Comparison of ENCODE assay signal across 8 cellular contexts in genomic region chr15:65804252-65804931, GRCh38. TPM values are rescaled to one million over a fixed set of nuclear protein-coding genes. Genes with fewer than 3 reads are reported as not detected.
DNase-seq lines count a peak whose midpoint lies in the region; ATAC-seq and TF ChIP-seq lines count a peak whose summit lies in the region.

No MANE protein-coding gene starts in this region.

- no peaks in the 10 kb centered on the region for H4K20me1 ChIP-seq in hepatocyte (ENCODE audit: insufficient read depth, poor library complexity, severe bottlenecking)

- peak overlapping the region; percentile 69 for H3K27ac Mint-ChIP-seq in activated naive CD4-positive, alpha-beta T cell treated with anti-CD3 and anti-CD28 coated beads, Interleukin-2, amount 50 U/mL, for 24 hours
- H3K27ac Mint-ChIP-seq in T-helper 17 cell, result peak overlapping the region; percentile 9

- H3K27me3 ChIP-seq in hepatocyte, result no peaks in the 10 kb centered on the region

- TF ChIP-seq CTCF in hepatocyte (IDR thresholded peaks at IDR 0.05; ENCODE audit: poor library complexity), result no peak

- no peaks in the 10 kb centered on the region for H3K9me3 ChIP-seq in T-helper 17 cell (ENCODE audit: control insufficient read depth, low read length, poor library complexity, severe bottlenecking)
- H3K9me3 ChIP-seq in hepatocyte (ENCODE audit: low read depth), result no peaks in the 10 kb centered on the region

- H2AFZ ChIP-seq in hepatocyte, result no peak overlapping the region

- no peaks in the 10 kb centered on the region for H3K79me2 ChIP-seq in hepatocyte

- H3K4me2 ChIP-seq in hepatocyte, result no peak overlapping the region

- H3K27ac ChIP-seq in hepatocyte (peak overlapping the region; percentile 22), substantia nigra (ENCODE audit: low read depth, low read length, poor library complexity, severe bottlenecking) (no peak overlapping the region)

- peaks cover 31% of the 10 kb centered on the region for H3K4me1 Mint-ChIP-seq in activated naive CD4-positive, alpha-beta T cell treated with anti-CD3 and anti-CD28 coated beads, Interleukin-2, amount 50 U/mL, for 24 hours
- peaks cover 4% of the 10 kb centered on the region for H3K4me1 Mint-ChIP-seq in T-helper 17 cell

- no peaks in the 10 kb centered on the region for H3K27me3 Mint-ChIP-seq in activated naive CD4-positive, alpha-beta T cell treated with anti-CD3 and anti-CD28 coated beads, Interleukin-2, amount 50 U/mL, for 24 hours
- no peaks in the 10 kb centered on the region for H3K27me3 Mint-ChIP-seq in T-helper 17 cell

- no peaks in the 10 kb centered on the region for H3K9me3 Mint-ChIP-seq in activated naive CD4-positive, alpha-beta T cell treated with anti-CD3 and anti-CD28 coated beads, Interleukin-2, amount 50 U/mL, for 24 hours

- no peak overlapping the region for H3K4me3 Mint-ChIP-seq in activated naive CD4-positive, alpha-beta T cell treated with anti-CD3 and anti-CD28 coated beads, Interleukin-2, amount 50 U/mL, for 24 hours
- H3K4me3 Mint-ChIP-seq in T-helper 17 cell, result no peak overlapping the region

- H3K9me2 ChIP-seq in hepatocyte (replicated peaks; ENCODE audit: insufficient read depth), result no peaks in the 10 kb centered on the region

- H3K4me3 ChIP-seq in hepatocyte, result no peak overlapping the region

- DNase-seq in activated naive CD4-positive, alpha-beta T cell treated with anti-CD3 and anti-CD28 coated beads, Interleukin-2, amount 50 U/mL, for 16 hours, result no peak
- DNase-seq in T-helper 17 cell, result no peak
- DNase-seq in hepatocyte (ENCODE audit: low spot score), result peak; percentile 29
- DNase-seq in superior temporal gyrus (ENCODE audit: extremely low spot score), result peak; percentile 11
- DNase-seq in NCI-H748 treated with DMSO at 0.1 percent for 48 hours (lab: John Stamatoyannopoulos, UW), result no peak
- DNase-seq in substantia nigra (lab: John Stamatoyannopoulos, UW), result no peak
- DNase-seq in AG08396 (ENCODE audit: low spot score), result no peak

- WGBS in hepatocyte (ENCODE audit: low lambda C conversion rate, missing lambda C conversion rate), result 69% methylated on average over 1 of the region's 1 CpG

- H3K36me3 ChIP-seq in hepatocyte (replicated peaks; ENCODE audit: insufficient read depth, low read depth), result no peaks in the 10 kb centered on the region

- no peak for ATAC-seq in T-helper 17 cell

- no peaks in the 10 kb centered on the region for H3K4me1 ChIP-seq in hepatocyte (ENCODE audit: insufficient read depth)

- H3K36me3 Mint-ChIP-seq in activated naive CD4-positive, alpha-beta T cell treated with anti-CD3 and anti-CD28 coated beads, Interleukin-2, amount 50 U/mL, for 24 hours, result no peaks in the 10 kb centered on the region
- H3K36me3 Mint-ChIP-seq in T-helper 17 cell (ENCODE audit: low read depth), result no peaks in the 10 kb centered on the region

RNA-seq across cellular contexts. Expression of gene DENND4A, which starts 12.3 kb away (rescaled TPM):
- 10 to 100 TPM; 63.5 to 71.7 TPM for total RNA-seq in T-helper 17 cell
- total RNA-seq in hepatocyte, result 19.7 and 20.7 TPM in 2 replicates
- polyA plus RNA-seq in hepatocyte, result 3.2 and 3.9 TPM in 2 replicates

Comparison
In these comparisons a context has a peak if more than half of its experiments do, and no peak if none do; other contexts are left out.
1. DNase-seq: peak in hepatocyte (single experiment) and superior temporal gyrus (single experiment); none in activated naive CD4-positive, alpha-beta T cell treated with anti-CD3 and anti-CD28 coated beads, Interleukin-2, amount 50 U/mL, for 16 hours (single experiment), T-helper 17 cell (0 of 3), NCI-H748 treated with DMSO at 0.1 percent for 48 hours (single experiment), substantia nigra (0 of 49) and AG08396 (single experiment).